ENCODE assay signal across 23 cellular contexts in genomic region chr2:101296314-101296809, GRCh38. TPM values are rescaled to one million over a fixed set of nuclear protein-coding genes. Genes with fewer than 3 reads are reported as not detected.
DNase-seq lines count a peak whose midpoint lies in the region; ATAC-seq and TF ChIP-seq lines count a peak whose summit lies in the region.
"Had no signal": no experiment of that assay in that cellular context is flagged by ENCODE, and none has a peak within 500 bp of the region (broad histone marks: within the 10 kb centered on the region; RNA-seq: fewer than 3 reads in every experiment).

No MANE protein-coding gene starts in this region.

- no peaks in the 10 kb centered on the region for H3K27me3 Mint-ChIP-seq in CD4-positive, alpha-beta memory T cell
- H3K27me3 Mint-ChIP-seq in naive thymus-derived CD4-positive, alpha-beta T cell: no peaks in the 10 kb centered on the region
- no peaks in the 10 kb centered on the region for H3K27me3 Mint-ChIP-seq in stimulated activated naive B cell treated with anti-CD40 and anti-IgM and Interleukin-4, amounts not matched to agents 10 μg/mL and 1 μg/mL and 100 μg/mL, for 72 hours
- H3K27me3 Mint-ChIP-seq: dendritic cell treated with granulocyte-macrophage colony-stimulating factor and Interleukin-4, amounts not matched to agents 40 ng/mL and 50 ng/mL, for 4 days; progenitor cell of endocrine pancreas had no signal

- WGBS in IMR-90 (ENCODE audit: extremely low coverage in 2 of 2, insufficient read length in 1 of 2), 2 experiments: no CpG with 5 or more reads among the region's 7 CpGs

- DNase-seq in CD4-positive, alpha-beta memory T cell: no peak
- DNase-seq in IMR-90: peak; percentile 36
- DNase-seq in dedifferentiated amniotic fluid mesenchymal stem cell (ENCODE audit: extremely low spot score): peak; percentile 37
- no peak for DNase-seq in naive thymus-derived CD4-positive, alpha-beta T cell
- DNase-seq in H4 (ENCODE audit: low spot score): no peak
- DNase-seq in SHP77 treated with DMSO at 0.1 percent for 48 hours (lab: John Stamatoyannopoulos, UW): no peak
- no peak for DNase-seq in stimulated activated naive B cell treated with anti-CD40 and anti-IgM and Interleukin-4, amounts not matched to agents 10 μg/mL and 1 μg/mL and 100 μg/mL, for 72 hours
- no peak for DNase-seq in stimulated activated CD4-positive, alpha-beta T cell treated with anti-CD3 and anti-CD28 coated beads, Interleukin-1b, Interleukin-23, amount 100 ng/mL, for 48 hours
- DNase-seq: activated CD4-positive, CD25-positive, alpha-beta regulatory T cell treated with anti-CD3 and anti-CD28 coated beads, Interleukin-2, amount 50 U/mL, for 72 hours; activated CD8-positive, alpha-beta memory T cell treated with anti-CD3 and anti-CD28 coated beads for 24 hours; left cardiac atrium; mesendoderm; MM.1S; NCI-H1436; NCI-H524; stomach; upper lobe of left lung had no signal

- no peak overlapping the region for H2AFZ ChIP-seq in IMR-90 (replicated peaks; ENCODE audit: low read length, poor library complexity)

- H3K36me3 ChIP-seq in CD4-positive, alpha-beta memory T cell (ENCODE audit: insufficient read depth, low read length): peaks cover 28% of the 10 kb centered on the region
- peaks cover 4% of the 10 kb centered on the region; the same call in 1 of the 2 replicates for H3K36me3 ChIP-seq in IMR-90 (ENCODE audit: control insufficient read depth, insufficient read depth, low read length)
- peaks cover 0 to 26% (median 13%) of the 10 kb centered on the region in 3 experiments for H3K36me3 ChIP-seq in naive thymus-derived CD4-positive, alpha-beta T cell (ENCODE audit: control insufficient read depth in 2 of 3, insufficient read depth in 3 of 3, low read length in 3 of 3)
- H3K36me3 ChIP-seq: breast epithelium had no signal

- no peak overlapping the region for H3K18ac ChIP-seq in IMR-90 (ENCODE audit: low read depth, low read length)

- TF ChIP-seq POLR2A in IMR-90 (IDR thresholded peaks at IDR 0.05; ENCODE audit: low read depth, low read length): no peak

- peaks cover 73% of the 10 kb centered on the region for H3K4me1 ChIP-seq in CD4-positive, alpha-beta memory T cell (ENCODE audit: insufficient read depth, low read length)
- H3K4me1 ChIP-seq in IMR-90 (ENCODE audit: control insufficient read depth, insufficient read depth, low read length): peaks cover 6% of the 10 kb centered on the region
- H3K4me1 ChIP-seq in naive thymus-derived CD4-positive, alpha-beta T cell (ENCODE audit: control insufficient read depth in 2 of 2, insufficient read depth in 2 of 2, low read length in 2 of 2): peaks cover 32 to 52% of the 10 kb centered on the region in 2 donors

- no peak overlapping the region for H4K91ac ChIP-seq in IMR-90 (ENCODE audit: insufficient read depth, low read depth, low read length)

- CTCF ChIA-PET in CD4-positive, alpha-beta memory T cell (lab: Charles Lee; ENCODE audit: partially characterized antibody): interaction anchor here (1.4 to 2.0 kb wide), 2 partner anchors 49 to 53 kb away, joined by 4 read pairs; no protein-coding TSS in a partner anchor
- CTCF ChIA-PET in IMR-90 (lab: Yijun Ruan, JAX): interaction anchor here (0.6 kb wide), 1 partner anchor 51 kb away, joined by 3 read pairs; no protein-coding TSS in a partner anchor
- CTCF ChIA-PET in naive thymus-derived CD4-positive, alpha-beta T cell (lab: Charles Lee): interaction anchor here (1.4 kb wide), 1 partner anchor 37 kb away, joined by 3 read pairs; no protein-coding TSS in a partner anchor

- no peaks in the 10 kb centered on the region for H3K9me3 ChIP-seq in CD4-positive, alpha-beta memory T cell (ENCODE audit: control insufficient read depth in 1 of 2, low read length in 2 of 2)
- no peaks in the 10 kb centered on the region for H3K9me3 ChIP-seq in IMR-90 (ENCODE audit: control insufficient read depth, insufficient read depth, low read length)
- no peaks in the 10 kb centered on the region for H3K9me3 ChIP-seq in naive thymus-derived CD4-positive, alpha-beta T cell (ENCODE audit: control insufficient read depth in 2 of 3, low read length in 3 of 3)
- H3K9me3 ChIP-seq: breast epithelium, gastroesophageal sphincter, stomach, upper lobe of left lung had no signal

- no peak overlapping the region for H3K9ac ChIP-seq in IMR-90 (ENCODE audit: low read depth, low read length)

- in situ Hi-C loops in IMR-90 (cut with MboI; ENCODE audit: low sequenced_read_pairs): no loop called here

- dilution Hi-C loops in IMR-90 (cut with HindIII; ENCODE audit: low sequenced_read_pairs, unreplicated experiment): no loop called here

- H2BK120ac ChIP-seq in IMR-90 (ENCODE audit: low read depth, low read length): no peak overlapping the region

- peak overlapping the region in 5 of 7 donors; percentile 29 to 96 (median 77) for H3K27ac Mint-ChIP-seq in CD4-positive, alpha-beta memory T cell
- peak overlapping the region in 2 of 9 donors; percentile 2 to 52 for H3K27ac Mint-ChIP-seq in naive thymus-derived CD4-positive, alpha-beta T cell
- H3K27ac Mint-ChIP-seq in stimulated activated naive B cell treated with anti-CD40 and anti-IgM and Interleukin-4, amounts not matched to agents 10 μg/mL and 1 μg/mL and 100 μg/mL, for 72 hours: no peak overlapping the region
- H3K27ac Mint-ChIP-seq: dendritic cell treated with granulocyte-macrophage colony-stimulating factor and Interleukin-4, amounts not matched to agents 40 ng/mL and 50 ng/mL, for 4 days; nephron had no signal

- no peak overlapping the region for H2AK9ac ChIP-seq in IMR-90 (replicated peaks; ENCODE audit: low read depth, low read length, poor library complexity)

- H3K9me3 Mint-ChIP-seq in CD4-positive, alpha-beta memory T cell: no peaks in the 10 kb centered on the region
- no peaks in the 10 kb centered on the region for H3K9me3 Mint-ChIP-seq in naive thymus-derived CD4-positive, alpha-beta T cell
- H3K9me3 Mint-ChIP-seq in stimulated activated naive B cell treated with anti-CD40 and anti-IgM and Interleukin-4, amounts not matched to agents 10 μg/mL and 1 μg/mL and 100 μg/mL, for 72 hours: no peaks in the 10 kb centered on the region
- H3K9me3 Mint-ChIP-seq: activated T-helper 1 cell treated with anti-CD3 and anti-CD28 coated beads, Interleukin-12 subunit alpha, Interleukin-12 subunit beta, Interleukin-2, Interleukin-4 antibody, amounts not matched to agents 30 ng/mL and 10 ng/mL and 1 ng/mL, durations not matched to agents 14 hours and 24 hours and 36 hours; dendritic cell treated with granulocyte-macrophage colony-stimulating factor and Interleukin-4, amounts not matched to agents 40 ng/mL and 50 ng/mL, for 4 days; nephron had no signal

- BruUV-seq in IMR-90 (replicated peaks; lab: Mats Ljungman, UMichigan): no TSS peak

- no peak overlapping the region for H3K27ac ChIP-seq in CD4-positive, alpha-beta memory T cell (ENCODE audit: low read depth, low read length)
- H3K27ac ChIP-seq in IMR-90 (ENCODE audit: insufficient read depth, low read length): no peak overlapping the region
- H3K27ac ChIP-seq in naive thymus-derived CD4-positive, alpha-beta T cell (ENCODE audit: low read depth, low read length): no peak overlapping the region
- H3K27ac ChIP-seq: breast epithelium, gastroesophageal sphincter, stomach, upper lobe of left lung had no signal

- no peak overlapping the region for H2BK15ac ChIP-seq in IMR-90 (ENCODE audit: low read depth, low read length)

- no peak overlapping the region for H3K14ac ChIP-seq in IMR-90 (replicated peaks; ENCODE audit: low read depth, low read length)

- no peak overlapping the region for H3K23ac ChIP-seq in IMR-90 (ENCODE audit: low read depth, low read length)

- peaks cover 8% of the 10 kb centered on the region for H3K9me1 ChIP-seq in IMR-90 (ENCODE audit: insufficient read depth, low read length)

- no peak for TF ChIP-seq RAD21 in IMR-90 (IDR thresholded peaks at IDR 0.05; ENCODE audit: low read length)

- H3K79me1 ChIP-seq in IMR-90 (ENCODE audit: low read depth in 1 of 2, low read length in 2 of 2): peaks cover 24 to 70% of the 10 kb centered on the region in 2 experiments

- intact Hi-C loops in CD4-positive, alpha-beta memory T cell (cut with micrococcal nuclease): no loop called here
- intact Hi-C loops in IMR-90 (cut with micrococcal nuclease): no loop called here
- intact Hi-C loops in naive thymus-derived CD4-positive, alpha-beta T cell (cut with micrococcal nuclease): loop anchor here in 1 of 2 donors (5.0 kb wide), 1 partner anchor 36 kb away; no protein-coding TSS in a partner anchor

- H3K4me1 Mint-ChIP-seq in CD4-positive, alpha-beta memory T cell: peaks cover 50 to 92% (median 60%) of the 10 kb centered on the region in 4 donors
- peaks cover 45 to 86% (median 72%) of the 10 kb centered on the region in 7 donors for H3K4me1 Mint-ChIP-seq in naive thymus-derived CD4-positive, alpha-beta T cell
- peaks cover 11 to 30% of the 10 kb centered on the region in 2 donors for H3K4me1 Mint-ChIP-seq in stimulated activated naive B cell treated with anti-CD40 and anti-IgM and Interleukin-4, amounts not matched to agents 10 μg/mL and 1 μg/mL and 100 μg/mL, for 72 hours

- no peak overlapping the region for H3K4me3 ChIP-seq in CD4-positive, alpha-beta memory T cell (ENCODE audit: low read length in 2 of 2)
- H3K4me3 ChIP-seq in IMR-90 (ENCODE audit: insufficient read depth, low read depth, low read length): no peak overlapping the region
- no peak overlapping the region for H3K4me3 ChIP-seq in naive thymus-derived CD4-positive, alpha-beta T cell (ENCODE audit: low read length)
- H3K4me3 ChIP-seq: breast epithelium, gastroesophageal sphincter, stomach, upper lobe of left lung had no signal

- H2AK5ac ChIP-seq in IMR-90 (ENCODE audit: low read depth, low read length): no peak overlapping the region

- H3K36me3 Mint-ChIP-seq in CD4-positive, alpha-beta memory T cell: peaks cover 3 to 71% of the 10 kb centered on the region in 2 donors
- peaks cover 0 to 20% (median 3%) of the 10 kb centered on the region in 5 donors for H3K36me3 Mint-ChIP-seq in naive thymus-derived CD4-positive, alpha-beta T cell
- peaks cover 13 to 16% of the 10 kb centered on the region in 2 donors for H3K36me3 Mint-ChIP-seq in stimulated activated naive B cell treated with anti-CD40 and anti-IgM and Interleukin-4, amounts not matched to agents 10 μg/mL and 1 μg/mL and 100 μg/mL, for 72 hours

- no peak overlapping the region for H3K56ac ChIP-seq in IMR-90 (ENCODE audit: extremely low read depth, insufficient read depth, low read length)

- H4K20me1 ChIP-seq in IMR-90 (ENCODE audit: insufficient read depth, low read length): peaks cover 53% of the 10 kb centered on the region

- H3K4ac ChIP-seq in IMR-90 (ENCODE audit: low read depth, low read length): no peak overlapping the region

- peak overlapping the region in 7 of 8 donors; percentile 26 to 81 (median 37) for H3K4me3 Mint-ChIP-seq in CD4-positive, alpha-beta memory T cell
- H3K4me3 Mint-ChIP-seq in naive thymus-derived CD4-positive, alpha-beta T cell: peak overlapping the region in 6 of 10 donors; percentile 7 to 54 (median 44)
- no peak overlapping the region for H3K4me3 Mint-ChIP-seq in stimulated activated naive B cell treated with anti-CD40 and anti-IgM and Interleukin-4, amounts not matched to agents 10 μg/mL and 1 μg/mL and 100 μg/mL, for 72 hours
- H3K4me3 Mint-ChIP-seq: activated T-helper 1 cell treated with anti-CD3 and anti-CD28 coated beads, Interleukin-12 subunit alpha, Interleukin-12 subunit beta, Interleukin-2, Interleukin-4 antibody, amounts not matched to agents 30 ng/mL and 10 ng/mL and 1 ng/mL, durations not matched to agents 14 hours and 24 hours and 36 hours; dendritic cell treated with granulocyte-macrophage colony-stimulating factor and Interleukin-4, amounts not matched to agents 40 ng/mL and 50 ng/mL, for 4 days; nephron had no signal

- H4K8ac ChIP-seq in IMR-90 (ENCODE audit: low read depth in 2 of 2, low read length in 2 of 2): no peak overlapping the region

- peak overlapping the region; percentile 33 for H2BK5ac ChIP-seq in IMR-90 (ENCODE audit: low read depth, low read length, poor library complexity, severe bottlenecking)

- TF ChIP-seq CTCF in IMR-90 (conservative IDR thresholded peaks at IDR 0.05; ENCODE audit: low read depth, low read length): no peak

- H3K4me2 ChIP-seq in IMR-90 (ENCODE audit: low read depth, low read length): peak overlapping the region; percentile 52

- H4K5ac ChIP-seq in IMR-90 (ENCODE audit: low read depth, low read length): no peak overlapping the region

- POLR2A ChIA-PET in CD4-positive, alpha-beta memory T cell (lab: Charles Lee; ENCODE audit: partially characterized antibody): interaction anchor here (1.0 to 4.4 kb wide), 4 partner anchors 10 to 43 kb away, joined by 5 to 22 read pairs (median 6); partner anchors contain the start of genes CNOT11 and RNF149
- POLR2A ChIA-PET in IMR-90 (lab: Charles Lee; ENCODE audit: unreplicated experiment): no interaction called here
- POLR2A ChIA-PET in naive thymus-derived CD4-positive, alpha-beta T cell (lab: Charles Lee): interaction anchor here (0.6 kb wide), 1 partner anchor 361 kb away, joined by 3 read pairs; no protein-coding TSS in a partner anchor

- H2BK20ac ChIP-seq in IMR-90 (ENCODE audit: low read depth, low read length): no peak overlapping the region

- H3K27me3 ChIP-seq in CD4-positive, alpha-beta memory T cell (ENCODE audit: insufficient read depth, low read length): no peaks in the 10 kb centered on the region
- H3K27me3 ChIP-seq in IMR-90 (ENCODE audit: control insufficient read depth, insufficient read depth, low read length): no peaks in the 10 kb centered on the region
- H3K27me3 ChIP-seq in naive thymus-derived CD4-positive, alpha-beta T cell (ENCODE audit: control insufficient read depth in 2 of 2, insufficient read depth in 2 of 2, low read length in 2 of 2): no peaks in the 10 kb centered on the region
- H3K27me3 ChIP-seq: breast epithelium, gastroesophageal sphincter, stomach, upper lobe of left lung had no signal

- ATAC-seq in IMR-90 (ENCODE audit: low read depth): peak; percentile 63
- no peak for ATAC-seq in naive thymus-derived CD4-positive, alpha-beta T cell
- ATAC-seq in stimulated activated naive B cell treated with anti-CD40 and anti-IgM and Interleukin-4, amounts not matched to agents 10 μg/mL and 1 μg/mL and 100 μg/mL, for 72 hours (replicated peaks): no peak
- ATAC-seq: gastroesophageal sphincter, left cardiac atrium had no signal

RNA-seq across cellular contexts. Expression of gene RNF149, which starts 12.1 kb away (rescaled TPM):
- 100 to 1,000 TPM; 138 to 154 TPM for total RNA-seq in CD4-positive, alpha-beta memory T cell
- 10 to 100 TPM; 67.6 to 94.6 TPM for polyA plus RNA-seq in CD4-positive, alpha-beta memory T cell
- total RNA-seq in IMR-90 (2012; rRNA removed): 18.6 and 26.4 TPM in 2 replicates
- 13.0 and 14.5 TPM in 2 replicates for polyA plus RNA-seq in IMR-90 (2012; rRNA removed)
- polyA plus RNA-seq in IMR-90 (2012; cell fraction: cytosol; rRNA removed): 6.0 and 11.0 TPM in 2 replicates
- polyA plus RNA-seq in IMR-90 (2012; cell fraction: nucleus; rRNA removed; ENCODE audit: low replicate concordance): 24.2 and 39.6 TPM in 2 replicates
- total RNA-seq in naive thymus-derived CD4-positive, alpha-beta T cell: 100 to 1,000 TPM in 4 of 5 experiments, 10 to 100 TPM in 1; 88.9 to 159 (median 114) TPM
- polyA plus RNA-seq in naive thymus-derived CD4-positive, alpha-beta T cell: 10 to 100 TPM; 45.2 to 52.6 TPM
- 8.4 and 9.0 TPM in 2 replicates for total RNA-seq in H4 (2014; rRNA removed; shearing (Covaris generic))

RNA-seq across cellular contexts. Expression of gene CNOT11, which starts 43.7 kb away (rescaled TPM):
- 10 to 100 TPM; 53.8 to 56.9 TPM for total RNA-seq in CD4-positive, alpha-beta memory T cell
- 10 to 100 TPM; 62.2 to 75.5 TPM for polyA plus RNA-seq in CD4-positive, alpha-beta memory T cell
- 33.6 and 36.4 TPM in 2 replicates for total RNA-seq in IMR-90 (2012; rRNA removed)
- polyA plus RNA-seq in IMR-90 (2012; rRNA removed): 50.3 and 55.8 TPM in 2 replicates
- polyA plus RNA-seq in IMR-90 (2012; cell fraction: cytosol; rRNA removed): 15.6 and 40.7 TPM in 2 replicates
- polyA plus RNA-seq in IMR-90 (2012; cell fraction: nucleus; rRNA removed; ENCODE audit: low replicate concordance): 19.1 and 76.4 TPM in 2 replicates
- total RNA-seq in naive thymus-derived CD4-positive, alpha-beta T cell: 10 to 100 TPM; 49.0 to 65.7 (median 54.3) TPM
- 10 to 100 TPM; 60.4 to 64.0 TPM for polyA plus RNA-seq in naive thymus-derived CD4-positive, alpha-beta T cell
- total RNA-seq in H4 (2014; rRNA removed; shearing (Covaris generic)): 58.2 and 69.8 TPM in 2 replicates

Comparison
In these comparisons a context has a peak if more than half of its experiments do, and no peak if none do; other contexts are left out.
1. DNase-seq: peak in IMR-90 (single experiment) and dedifferentiated amniotic fluid mesenchymal stem cell (single experiment); none in CD4-positive, alpha-beta memory T cell (0 of 5), naive thymus-derived CD4-positive, alpha-beta T cell (0 of 9), H4 (single experiment), SHP77 treated with DMSO at 0.1 percent for 48 hours (single experiment), stimulated activated naive B cell treated with anti-CD40 and anti-IgM and Interleukin-4, amounts not matched to agents 10 μg/mL and 1 μg/mL and 100 μg/mL, for 72 hours (single experiment) and stimulated activated CD4-positive, alpha-beta T cell treated with anti-CD3 and anti-CD28 coated beads, Interleukin-1b, Interleukin-23, amount 100 ng/mL, for 48 hours (single experiment).
2. H3K4me3 Mint-ChIP-seq: peak in CD4-positive, alpha-beta memory T cell (7 of 8) and naive thymus-derived CD4-positive, alpha-beta T cell (6 of 10); none in stimulated activated naive B cell treated with anti-CD40 and anti-IgM and Interleukin-4, amounts not matched to agents 10 μg/mL and 1 μg/mL and 100 μg/mL, for 72 hours (0 of 2).